ENCODE assay signal across 10 cellular contexts in the genomic region with DNA sequence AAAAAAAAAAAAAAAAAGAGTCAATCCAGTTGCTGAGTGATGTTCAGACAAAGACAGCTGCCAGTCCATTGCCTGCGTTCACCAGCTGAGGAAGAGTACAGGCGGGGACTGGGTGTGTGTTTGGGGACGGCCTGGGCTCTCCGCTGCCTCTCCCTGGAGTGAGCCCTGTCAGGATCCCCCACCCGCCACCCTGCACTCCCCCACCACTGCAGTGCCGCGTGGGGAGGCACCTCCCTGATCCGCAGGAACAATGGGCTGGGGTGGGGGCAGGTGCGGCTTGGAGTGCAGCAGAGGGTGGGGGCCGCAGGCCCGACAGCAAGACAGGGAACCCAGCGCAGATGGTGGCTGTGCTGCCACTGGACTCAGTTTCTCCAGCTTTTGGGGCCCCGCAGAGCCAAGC. TPM values are rescaled to one million over a fixed set of nuclear protein-coding genes. Genes with fewer than 3 reads are reported as not detected.
DNase-seq lines count a peak whose midpoint lies in the region; TF ChIP-seq lines count a peak whose summit lies in the region.
"Had no signal": no experiment of that assay in that cellular context is flagged by ENCODE, and none has a peak within 500 bp of the region (broad histone marks: within the 10 kb centered on the region; RNA-seq: fewer than 3 reads in every experiment).

No MANE protein-coding gene starts in this region.

- H3K27ac ChIP-seq in HUES6 (ENCODE audit: low read depth, low read length) (no peak overlapping the region), colonic mucosa (no peak overlapping the region), mesenchymal stem cell (ENCODE audit: low read length, poor library complexity, severe bottlenecking) (peak overlapping the region; percentile 62), stomach smooth muscle (ENCODE audit: low read length) (no peak overlapping the region)

- H2BK5ac ChIP-seq in mesenchymal stem cell (ENCODE audit: low read depth, low read length, poor library complexity, severe bottlenecking), result no peak overlapping the region

- H3K4me2 ChIP-seq in mesenchymal stem cell (ENCODE audit: low read length, poor library complexity, severe bottlenecking), result peak overlapping the region; percentile 42

- intact Hi-C loops in colonic mucosa (cut with DNase I), result no loop called here
- intact Hi-C loops in activated CD4-positive, alpha-beta T cell treated with anti-CD3 and anti-CD28 coated beads, Interleukin-2, amount 10 ng/mL, durations not matched to agents 24 days and 14 days (cut with micrococcal nuclease), result no loop called here

- H3K36me3 ChIP-seq in HUES6 (ENCODE audit: control insufficient read depth, insufficient read depth, low read length) (no peaks in the 10 kb centered on the region), colonic mucosa (no peaks in the 10 kb centered on the region), mesenchymal stem cell (ENCODE audit: control insufficient read depth in 1 of 2, insufficient read depth in 2 of 2, low read depth in 1 of 2, low read length in 2 of 2) (peaks cover 0 to 13% of the 10 kb centered on the region in 2 experiments), stomach smooth muscle (ENCODE audit: control insufficient read depth in 2 of 2, insufficient read depth in 2 of 2, low read length in 2 of 2) (no peaks in the 10 kb centered on the region), BE2C (no peaks in the 10 kb centered on the region)

- no peak overlapping the region for H3K27ac Mint-ChIP-seq in activated CD4-positive, alpha-beta T cell treated with anti-CD3 and anti-CD28 coated beads, Interleukin-2, amount 10 ng/mL, durations not matched to agents 24 days and 14 days
- H3K27ac Mint-ChIP-seq: activated naive CD4-positive, alpha-beta T cell treated with anti-CD3 and anti-CD28 coated beads for 36 hours had no signal

- no peaks in the 10 kb centered on the region for H3K9me3 Mint-ChIP-seq in activated CD4-positive, alpha-beta T cell treated with anti-CD3 and anti-CD28 coated beads, Interleukin-2, amount 10 ng/mL, durations not matched to agents 24 days and 14 days

- no peak overlapping the region for H4K8ac ChIP-seq in mesenchymal stem cell (ENCODE audit: low read length)

- H2BK15ac ChIP-seq in mesenchymal stem cell (ENCODE audit: low read depth, poor library complexity, severe bottlenecking), result no peak overlapping the region

- H2BK120ac ChIP-seq in mesenchymal stem cell (ENCODE audit: low read depth, low read length), result no peak overlapping the region

- no peak overlapping the region for H4K91ac ChIP-seq in mesenchymal stem cell (ENCODE audit: low read length)

- H3K27me3 ChIP-seq in HUES6 (ENCODE audit: control insufficient read depth, insufficient read depth, low read length), result peaks cover 75% of the 10 kb centered on the region
- H3K27me3 ChIP-seq in colonic mucosa, result peaks cover 15% of the 10 kb centered on the region
- no peaks in the 10 kb centered on the region for H3K27me3 ChIP-seq in mesenchymal stem cell (ENCODE audit: control insufficient read depth in 1 of 2, insufficient read depth in 1 of 2, low read length in 2 of 2)
- no peaks in the 10 kb centered on the region for H3K27me3 ChIP-seq in stomach smooth muscle (ENCODE audit: control insufficient read depth in 1 of 2, insufficient read depth in 2 of 2, low read length in 2 of 2)
- H3K27me3 ChIP-seq in BE2C, result peaks cover 21% of the 10 kb centered on the region

- H3K23ac ChIP-seq in mesenchymal stem cell (ENCODE audit: low read length in 2 of 2), result no peak overlapping the region

- no peaks in the 10 kb centered on the region for H3K36me3 Mint-ChIP-seq in activated CD4-positive, alpha-beta T cell treated with anti-CD3 and anti-CD28 coated beads, Interleukin-2, amount 10 ng/mL, durations not matched to agents 24 days and 14 days (ENCODE audit: low read depth)

- H3K4me3 ChIP-seq in HUES6 (ENCODE audit: low read depth, low read length) (peak overlapping the region; percentile 77), colonic mucosa (peak overlapping the region; percentile 79), mesenchymal stem cell (ENCODE audit: insufficient read depth in 1 of 2, low read depth in 1 of 2, low read length in 2 of 2) (peak overlapping the region; percentile 82 to 98), stomach smooth muscle (ENCODE audit: low read length in 2 of 2) (peak overlapping the region; percentile 79 to 80), BE2C (ENCODE audit: low read depth, low read length) (no peak overlapping the region)

- no peak overlapping the region for H2AK5ac ChIP-seq in mesenchymal stem cell (ENCODE audit: low read length, severe bottlenecking)

- H3K18ac ChIP-seq in mesenchymal stem cell (ENCODE audit: low read depth in 1 of 2, low read length in 2 of 2), result no peak overlapping the region

- peaks cover 4% of the 10 kb centered on the region for H3K4me1 ChIP-seq in HUES6 (ENCODE audit: control insufficient read depth, insufficient read depth, low read length)
- H3K4me1 ChIP-seq in colonic mucosa, result no peaks in the 10 kb centered on the region
- peaks cover 36% of the 10 kb centered on the region for H3K4me1 ChIP-seq in mesenchymal stem cell (ENCODE audit: control insufficient read depth, insufficient read depth, low read depth, low read length)
- H3K4me1 ChIP-seq in stomach smooth muscle (ENCODE audit: control insufficient read depth, insufficient read depth, low read length), result peaks cover 17% of the 10 kb centered on the region
- H3K4me1 ChIP-seq in BE2C, result no peaks in the 10 kb centered on the region

- TF ChIP-seq CTCF in colonic mucosa (IDR thresholded peaks at IDR 0.05) (no peak), BE2C (IDR thresholded peaks at IDR 0.05; ENCODE audit: low read depth, low read length) (no peak)

- DNase-seq in colonic mucosa (no peak), mesenchymal stem cell (no peak), BE2C (no peak), iPS-NIHi11 (ENCODE audit: low spot score) (no peak)
- DNase-seq in activated CD4-positive, alpha-beta T cell treated with anti-CD3 and anti-CD28 coated beads, Interleukin-2, amount 10 ng/mL, durations not matched to agents 24 days and 14 days, result no peak
- DNase-seq in stimulated activated naive CD4-positive, alpha-beta T cell (lab: John Stamatoyannopoulos, UW), result no peak
- DNase-seq: activated naive CD4-positive, alpha-beta T cell treated with anti-CD3 and anti-CD28 coated beads for 36 hours; NCI-H226 had no signal

- H3K4ac ChIP-seq in mesenchymal stem cell (ENCODE audit: low read depth in 1 of 2, low read length in 2 of 2), result no peak overlapping the region

- 24% methylated on average over 10 of the region's 13 CpGs for WGBS in mesenchymal stem cell

- H3K4me3 Mint-ChIP-seq in activated CD4-positive, alpha-beta T cell treated with anti-CD3 and anti-CD28 coated beads, Interleukin-2, amount 10 ng/mL, durations not matched to agents 24 days and 14 days, result no peak overlapping the region

- no peak overlapping the region for H2AFZ ChIP-seq in mesenchymal stem cell (ENCODE audit: low read depth, low read length)

- H3K79me1 ChIP-seq in mesenchymal stem cell (replicated peaks; ENCODE audit: low read length, poor library complexity, severe bottlenecking), result peaks cover 11% of the 10 kb centered on the region

- H3K9ac ChIP-seq in HUES6 (ENCODE audit: low read length), result peak overlapping the region; percentile 25
- H3K9ac ChIP-seq in colonic mucosa (ENCODE audit: low read depth in 2 of 2, low read length in 2 of 2), result peak overlapping the region; percentile 19 to 37
- H3K9ac ChIP-seq in mesenchymal stem cell (ENCODE audit: low read length), result peak overlapping the region; percentile 76
- peak overlapping the region; percentile 42 to 70 for H3K9ac ChIP-seq in stomach smooth muscle (ENCODE audit: low read length in 2 of 2)

- no peak overlapping the region for H3K14ac ChIP-seq in mesenchymal stem cell (ENCODE audit: low read length in 2 of 2)

- no peak overlapping the region for H2BK12ac ChIP-seq in mesenchymal stem cell (ENCODE audit: low read length in 2 of 2)

- H3K9me3 ChIP-seq in HUES6 (ENCODE audit: control insufficient read depth, insufficient read depth, low read depth, low read length), result no peaks in the 10 kb centered on the region
- H3K9me3 ChIP-seq in colonic mucosa, result no peaks in the 10 kb centered on the region
- H3K9me3 ChIP-seq in mesenchymal stem cell (ENCODE audit: control insufficient read depth, low read length), result no peaks in the 10 kb centered on the region
- H3K9me3 ChIP-seq in stomach smooth muscle (ENCODE audit: control insufficient read depth in 2 of 2, low read length in 2 of 2), result no peaks in the 10 kb centered on the region
- H3K9me3 ChIP-seq in BE2C, result no peaks in the 10 kb centered on the region

- H3K4me1 Mint-ChIP-seq in activated CD4-positive, alpha-beta T cell treated with anti-CD3 and anti-CD28 coated beads, Interleukin-2, amount 10 ng/mL, durations not matched to agents 24 days and 14 days, result no peaks in the 10 kb centered on the region

- peaks cover 64% of the 10 kb centered on the region for H3K27me3 Mint-ChIP-seq in activated CD4-positive, alpha-beta T cell treated with anti-CD3 and anti-CD28 coated beads, Interleukin-2, amount 10 ng/mL, durations not matched to agents 24 days and 14 days

RNA-seq across cellular contexts. Expression of a gene that starts 1.4 kb away (rescaled TPM):
- total RNA-seq in colonic mucosa, result 1 to 10 TPM; 6.2 to 7.0 TPM
- 3.9 TPM for polyA plus RNA-seq in mesenchymal stem cell (2013, experiment 1 of 2)
- polyA plus RNA-seq in mesenchymal stem cell (2013, experiment 2 of 2), result 3.8 TPM
- total RNA-seq in activated CD4-positive, alpha-beta T cell treated with anti-CD3 and anti-CD28 coated beads, Interleukin-2, amount 10 ng/mL, durations not matched to agents 24 days and 14 days, result 0.05 TPM in 1 of 2 replicates, not detected in the other
- polyA plus RNA-seq in BE2C (2012; ENCODE audit: insufficient read depth, insufficient read length, low read depth), result 0.77 TPM

Comparison
In these comparisons a context has a peak if more than half of its experiments do, and no peak if none do; other contexts are left out.
1. H3K9ac ChIP-seq: peak in every context shown above with its lines; median percentile 76 in mesenchymal stem cell; 56 in stomach smooth muscle; 28 in colonic mucosa; 25 in HUES6.